8 cellular contexts compared by ENCODE assay signal in genomic region chr12:66409195-66409871, GRCh38.
DNase-seq lines count a peak whose midpoint lies in the region; ATAC-seq and TF ChIP-seq lines count a peak whose summit lies in the region.

No MANE protein-coding gene starts in this region.

- H3K4me3 Mint-ChIP-seq in brain = no peak overlapping the region

- no peaks in the 10 kb centered on the region for H3K27me3 Mint-ChIP-seq in brain

- DNase-seq in NCI-H1417 (lab: John Stamatoyannopoulos, UW) = peak; percentile 15 to 65 (median 39)
- no peak for DNase-seq in NCI-H1417 treated with DMSO at 0.1 percent for 48 hours (lab: John Stamatoyannopoulos, UW)
- peak; percentile 67 for DNase-seq in RKO (ENCODE audit: low spot score)
- DNase-seq in left kidney (ENCODE audit: low read depth, low spot score) = peak; percentile 46
- DNase-seq in superior temporal gyrus (ENCODE audit: extremely low spot score) = peak; percentile 52

- H3K4me1 Mint-ChIP-seq in brain = peaks cover 10% of the 10 kb centered on the region

- H3K36me3 Mint-ChIP-seq in brain = peaks cover 51% of the 10 kb centered on the region

- peaks cover 14 to 37% (median 24%) of the 10 kb centered on the region in 5 experiments for H3K9me3 Mint-ChIP-seq in brain

- peak; percentile 59 for ATAC-seq in HG03280 (IDR thresholded peaks at IDR 0.05; ENCODE audit: unreplicated experiment)
- no peak for ATAC-seq in GM21447 (IDR thresholded peaks at IDR 0.05; ENCODE audit: unreplicated experiment)

- TF ChIP-seq CTCF in brain (conservative IDR thresholded peaks at IDR 0.05) = peak; percentile 61 to 62

- no peak overlapping the region for H3K27ac Mint-ChIP-seq in brain
